ENCODE assay signal across 18 cellular contexts in genomic region chr6:164346631-164347030, GRCh38.
"Had no signal": no experiment of that assay in that cellular context is flagged by ENCODE, and none has a peak within 500 bp of the region (broad histone marks: within the 10 kb centered on the region; RNA-seq: fewer than 3 reads in every experiment).

No MANE protein-coding gene starts in this region.

- H3K4me3 ChIP-seq: cardiac muscle cell, colonic mucosa, gastroesophageal sphincter, ovary, suprapubic skin, upper lobe of right lung had no signal

- DNase-seq: activated CD4-positive, alpha-beta T cell treated with anti-CD3 and anti-CD28 coated beads for 4 hours; activated CD8-positive, alpha-beta memory T cell treated with anti-CD3 and anti-CD28 coated beads, Interleukin-2, amount 50 U/mL, for 48 hours; activated CD8-positive, alpha-beta T cell treated with anti-CD3 and anti-CD28 coated beads, Interleukin-2, amount 10 ng/mL, durations not matched to agents 7 days and 5 days; activated naive CD4-positive, alpha-beta T cell; colonic mucosa; left colon; nephron progenitor cell; ovary; stimulated activated CD4-positive, alpha-beta T cell treated with anti-CD3 and anti-CD28 coated beads, Interleukin-4, amount 100 ng/mL, for 1 hour; stimulated activated CD8-positive, alpha-beta memory T cell treated with anti-CD3 and anti-CD28 coated beads, Interleukin-4, amount 100 ng/mL, for 48 hours; stimulated activated naive CD8-positive, alpha-beta T cell treated with anti-CD3 and anti-CD28 coated beads, Interleukin-15, Interleukin-2, amounts not matched to agents 100 U/mL and 50 U/mL, for 24 hours; T-cell; T1000; upper lobe of right lung had no signal

- H3K36me3 ChIP-seq: cardiac muscle cell, colonic mucosa, gastroesophageal sphincter, ovary, suprapubic skin, upper lobe of right lung had no signal

- ATAC-seq: activated CD8-positive, alpha-beta T cell treated with anti-CD3 and anti-CD28 coated beads, Interleukin-2, amount 10 ng/mL, durations not matched to agents 7 days and 5 days; gastroesophageal sphincter; left colon; stimulated activated naive CD8-positive, alpha-beta T cell treated with anti-CD3 and anti-CD28 coated beads, Interleukin-15, Interleukin-2, amounts not matched to agents 100 U/mL and 50 U/mL, for 24 hours; T-cell; upper lobe of right lung had no signal

- H3K4me1 ChIP-seq: colonic mucosa, gastroesophageal sphincter, suprapubic skin, upper lobe of right lung had no signal

- FAIRE-seq: astrocyte had no signal

- H3K27me3 ChIP-seq: cardiac muscle cell, colonic mucosa, gastroesophageal sphincter, ovary, suprapubic skin, upper lobe of right lung had no signal

- H3K27ac ChIP-seq: cardiac muscle cell, colonic mucosa, gastroesophageal sphincter, ovary, suprapubic skin, upper lobe of right lung had no signal

- H3K9me3 ChIP-seq: colonic mucosa, gastroesophageal sphincter, ovary, suprapubic skin, upper lobe of right lung had no signal
